In genomic region chrX:70132877-70133302, GRCh38 we compare ENCODE assay signal across 8 cellular contexts. TPM values are rescaled to one million over a fixed set of nuclear protein-coding genes. Genes with fewer than 3 reads are reported as not detected.
DNase-seq lines count a peak whose midpoint lies in the region; ATAC-seq, FAIRE-seq and TF ChIP-seq lines count a peak whose summit lies in the region.

No MANE protein-coding gene starts in this region.

- no peaks in the 10 kb centered on the region for H3K9me3 ChIP-seq in SJSA1 (replicated peaks)

- H3K36me3 ChIP-seq in SJSA1 = peaks cover 23% of the 10 kb centered on the region

- ATAC-seq in Right ventricle myocardium superior (ENCODE audit: poor library complexity) = peak; percentile 21
- ATAC-seq in Right ventricle myocardium inferior = no peak
- ATAC-seq in HG03196 (IDR thresholded peaks at IDR 0.05; ENCODE audit: unreplicated experiment) = no peak

- H3K27me3 ChIP-seq in SJSA1 (replicated peaks) = no peaks in the 10 kb centered on the region

- H3K4me1 ChIP-seq in SJSA1 (replicated peaks) = peaks cover 8% of the 10 kb centered on the region

- intact Hi-C loops in Right ventricle myocardium superior (cut with DNase I) = no loop called here
- intact Hi-C loops in Right ventricle myocardium inferior (cut with DNase I) = no loop called here

- DNase-seq in Right ventricle myocardium superior = no peak
- no peak for DNase-seq in Right ventricle myocardium inferior (ENCODE audit: missing footprints)
- no peak for DNase-seq in SJSA1 (ENCODE audit: low read depth in 1 of 2, low spot score in 2 of 2)
- DNase-seq in fibroblast of villous mesenchyme (ENCODE audit: low read depth) = no peak
- no peak for DNase-seq in retinal pigment epithelial cell (ENCODE audit: low read depth)
- no peak for DNase-seq in NOMO-1 treated with DMSO at 0.1 percent for 48 hours (lab: John Stamatoyannopoulos, UW; ENCODE audit: unreplicated experiment)
- no peak for DNase-seq in GM19239 (ENCODE audit: insufficient read length, low spot score)

- TF ChIP-seq CTCF in fibroblast of villous mesenchyme (IDR thresholded peaks at IDR 0.05; ENCODE audit: insufficient read depth, low read depth, low read length) (no peak), retinal pigment epithelial cell (conservative IDR thresholded peaks at IDR 0.05; ENCODE audit: low read depth, low read length) (no peak)

- no peak for FAIRE-seq in GM19239 (lab: Jason Lieb, UNC)

- peak overlapping the region; percentile 59 for H3K4me3 ChIP-seq in SJSA1
- peak overlapping the region; percentile 83 for H3K4me3 ChIP-seq in fibroblast of villous mesenchyme (ENCODE audit: low read depth, low read length)
- H3K4me3 ChIP-seq in retinal pigment epithelial cell (ENCODE audit: low read length) = peak overlapping the region; percentile 83

- H3K27ac ChIP-seq in SJSA1 = no peak overlapping the region; the same call in 1 of the 2 replicates

RNA-seq across cellular contexts. Expression of gene IGBP1, which starts 0.4 kb away (rescaled TPM):
- total RNA-seq in Right ventricle myocardium superior (52.7 TPM), Right ventricle myocardium inferior (47.8 TPM), fibroblast of villous mesenchyme (58.7 and 60.9 TPM in 2 replicates)
- 42.1 and 45.4 TPM in 2 replicates for total RNA-seq in SJSA1 (2014; rRNA removed; shearing (Covaris generic))

RNA-seq across cellular contexts. Expression of gene DGAT2L6, which starts 44.4 kb away (rescaled TPM):
- not detected for total RNA-seq in Right ventricle myocardium superior
- total RNA-seq in Right ventricle myocardium inferior = not detected
- total RNA-seq in SJSA1 (2014; rRNA removed; shearing (Covaris generic)) = not detected in 2 replicates
- total RNA-seq in fibroblast of villous mesenchyme = not detected in 2 replicates
